ENCODE assay signal across 15 cellular contexts in the genomic region with DNA sequence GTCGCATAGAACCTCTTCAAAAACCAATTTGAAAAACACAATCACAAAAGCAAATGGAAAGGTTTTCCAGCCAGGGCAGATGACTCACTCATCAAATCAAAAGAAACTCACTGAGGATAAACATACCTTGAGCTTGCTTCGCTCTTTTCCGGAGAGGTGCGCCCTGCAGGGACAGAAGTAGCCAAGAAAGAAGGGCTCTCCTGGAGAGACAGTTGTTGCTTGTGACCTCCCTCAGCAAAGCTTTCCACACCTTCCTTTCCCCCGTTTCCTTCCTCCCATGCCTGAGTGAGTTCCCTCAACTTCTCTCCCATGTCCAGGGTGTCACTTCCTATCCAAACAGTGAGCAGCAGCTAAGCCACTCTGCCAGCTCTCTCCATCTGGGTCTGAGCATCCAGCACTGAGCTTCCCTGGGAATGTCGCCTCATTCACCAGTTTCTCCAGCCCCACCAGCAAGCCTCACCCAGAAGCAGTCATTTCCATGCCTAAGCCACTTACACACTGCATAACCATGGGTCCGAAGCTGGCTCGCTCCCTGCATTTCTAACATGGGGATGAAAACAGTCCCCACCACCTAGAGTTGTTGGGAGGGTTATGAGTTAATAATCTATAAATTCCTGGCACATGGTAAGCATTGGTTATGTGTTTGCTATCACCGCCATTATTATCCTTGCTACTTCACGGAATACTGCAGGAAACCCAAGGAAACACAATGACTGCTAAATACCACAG.
DNase-seq lines count a peak whose midpoint lies in the region; ATAC-seq and TF ChIP-seq lines count a peak whose summit lies in the region.
"Had no signal": no experiment of that assay in that cellular context is flagged by ENCODE, and none has a peak within 500 bp of the region (broad histone marks: within the 10 kb centered on the region; RNA-seq: fewer than 3 reads in every experiment).

No MANE protein-coding gene starts in this region.

- CTCF ChIA-PET in activated naive CD4-positive, alpha-beta T cell treated with anti-CD3 and anti-CD28 coated beads for 36 hours (lab: Charles Lee), result no interaction called here

- no peak for TF ChIP-seq CTCF in RWPE2 (IDR thresholded peaks at IDR 0.05; ENCODE audit: poor library complexity, severe bottlenecking)
- TF ChIP-seq CTCF in esophagus muscularis mucosa (IDR thresholded peaks at IDR 0.05), result no peak
- TF ChIP-seq CTCF in right lobe of liver (IDR thresholded peaks at IDR 0.05), result no peak

- 70% methylated on average over 10 of the region's 10 CpGs for WGBS in esophagus muscularis mucosa
- 73% methylated on average over 7 of the region's 10 CpGs for WGBS in right lobe of liver (ENCODE audit: insufficient coverage, low coverage, low lambda C conversion rate, missing lambda C conversion rate)

- peaks cover 2% of the 10 kb centered on the region for H3K4me1 Mint-ChIP-seq in activated naive CD4-positive, alpha-beta T cell treated with anti-CD3 and anti-CD28 coated beads for 36 hours (ENCODE audit: low read depth)
- H3K4me1 Mint-ChIP-seq: CD8-positive, alpha-beta memory T cell had no signal

- peak overlapping the region; percentile 99 for H3K27ac ChIP-seq in RWPE2 (ENCODE audit: poor library complexity, severe bottlenecking)
- H3K27ac ChIP-seq in esophagus muscularis mucosa (replicated peaks in 1 of 4), result peak overlapping the region in 3 of 4 donors; percentile 15 to 51 (median 44)
- no peak overlapping the region for H3K27ac ChIP-seq in right lobe of liver
- H3K27ac ChIP-seq: SJCRH30 had no signal

- H3K36me3 Mint-ChIP-seq in activated naive CD4-positive, alpha-beta T cell treated with anti-CD3 and anti-CD28 coated beads for 36 hours (ENCODE audit: low read depth), result no peaks in the 10 kb centered on the region
- H3K36me3 Mint-ChIP-seq: CD8-positive, alpha-beta memory T cell had no signal

- no peak for TF ChIP-seq POLR2A in esophagus muscularis mucosa (IDR thresholded peaks at IDR 0.05; ENCODE audit: low read depth)
- TF ChIP-seq POLR2A in right lobe of liver (IDR thresholded peaks at IDR 0.05), result no peak

- peaks cover 10% of the 10 kb centered on the region for H3K27me3 Mint-ChIP-seq in activated naive CD4-positive, alpha-beta T cell treated with anti-CD3 and anti-CD28 coated beads for 36 hours (ENCODE audit: low read depth)

- TF ChIP-seq EP300 in esophagus muscularis mucosa (IDR thresholded peaks at IDR 0.05), result no peak

- H3K9me3 ChIP-seq in RWPE2 (ENCODE audit: severe bottlenecking) (no peaks in the 10 kb centered on the region), esophagus muscularis mucosa (no peaks in the 10 kb centered on the region), right lobe of liver (no peaks in the 10 kb centered on the region)
- H3K9me3 ChIP-seq: heart right ventricle, mucosa of descending colon, SJCRH30 had no signal

- H3K4me3 ChIP-seq in RWPE2 (ENCODE audit: severe bottlenecking), result no peak overlapping the region
- H3K4me3 ChIP-seq in esophagus muscularis mucosa, result no peak overlapping the region
- H3K4me3 ChIP-seq in right lobe of liver, result no peak overlapping the region
- H3K4me3 ChIP-seq: heart right ventricle, mucosa of descending colon, SJCRH30 had no signal

- H3K9me3 Mint-ChIP-seq in activated naive CD4-positive, alpha-beta T cell treated with anti-CD3 and anti-CD28 coated beads for 36 hours, result no peaks in the 10 kb centered on the region

- H3K4me1 ChIP-seq in RWPE2 (ENCODE audit: insufficient read depth, poor library complexity, severe bottlenecking) (peaks cover 70% of the 10 kb centered on the region), esophagus muscularis mucosa (peaks cover 18 to 58% (median 53%) of the 10 kb centered on the region in 4 donors), right lobe of liver (no peaks in the 10 kb centered on the region)
- H3K4me1 ChIP-seq: SJCRH30 had no signal

- intact Hi-C loops in esophagus muscularis mucosa (cut with DNase I) (no loop called here), right lobe of liver (cut with DNase I) (no loop called here)
- intact Hi-C loops in activated naive CD4-positive, alpha-beta T cell treated with anti-CD3 and anti-CD28 coated beads for 36 hours (cut with micrococcal nuclease), result no loop called here

- H3K27ac Mint-ChIP-seq in activated naive CD4-positive, alpha-beta T cell treated with anti-CD3 and anti-CD28 coated beads for 36 hours, result no peak overlapping the region

- peak; percentile 58 for DNase-seq in ELF-1 (ENCODE audit: low read depth, low spot score)
- no peak for DNase-seq in RWPE2 (ENCODE audit: low spot score)
- peak; percentile 50 for DNase-seq in esophagus muscularis mucosa (ENCODE audit: extremely low spot score)
- DNase-seq in renal cortical epithelial cell (ENCODE audit: low read depth), result peak; percentile 73
- DNase-seq in right lobe of liver, result no peak
- DNase-seq in activated naive CD4-positive, alpha-beta T cell treated with anti-CD3 and anti-CD28 coated beads for 36 hours, result no peak
- no peak for DNase-seq in T-helper 1 cell
- DNase-seq: activated CD4-positive, CD25-positive, alpha-beta regulatory T cell; activated gamma-delta T cell; CD8-positive, alpha-beta memory T cell; heart right ventricle; mucosa of descending colon; NCI-H748 treated with DMSO at 0.1 percent for 48 hours; SJCRH30 had no signal

- H3K36me3 ChIP-seq in RWPE2 (ENCODE audit: low read depth) (no peaks in the 10 kb centered on the region; the same call in 1 of the 2 replicates), esophagus muscularis mucosa (no peaks in the 10 kb centered on the region), right lobe of liver (no peaks in the 10 kb centered on the region)
- H3K36me3 ChIP-seq: heart right ventricle, SJCRH30 had no signal

- H3K27me3 ChIP-seq in RWPE2 (ENCODE audit: insufficient read depth, poor library complexity, severe bottlenecking) (no peaks in the 10 kb centered on the region), esophagus muscularis mucosa (no peaks in the 10 kb centered on the region), right lobe of liver (no peaks in the 10 kb centered on the region)
- H3K27me3 ChIP-seq: heart right ventricle, SJCRH30 had no signal

- no peak overlapping the region for H3K4me3 Mint-ChIP-seq in activated naive CD4-positive, alpha-beta T cell treated with anti-CD3 and anti-CD28 coated beads for 36 hours
- H3K4me3 Mint-ChIP-seq: CD8-positive, alpha-beta memory T cell had no signal

- peak; percentile 56 for ATAC-seq in RWPE2 (ENCODE audit: low read depth)
- ATAC-seq in right lobe of liver, result no peak
- no peak for ATAC-seq in GM21367 (IDR thresholded peaks at IDR 0.05; ENCODE audit: unreplicated experiment)
- ATAC-seq: mucosa of descending colon had no signal

Comparison
In these comparisons a context has a peak if more than half of its experiments do, and no peak if none do; other contexts are left out.
1. DNase-seq: peak in ELF-1 (single experiment), esophagus muscularis mucosa (single experiment) and renal cortical epithelial cell (single experiment); none in RWPE2 (single experiment), right lobe of liver (0 of 3), activated naive CD4-positive, alpha-beta T cell treated with anti-CD3 and anti-CD28 coated beads for 36 hours (single experiment) and T-helper 1 cell (0 of 5).
2. H3K27ac ChIP-seq: peak in RWPE2 (single experiment) and esophagus muscularis mucosa (3 of 4); none in right lobe of liver (0 of 3).